33 cellular contexts compared by ENCODE assay signal in the genomic region with DNA sequence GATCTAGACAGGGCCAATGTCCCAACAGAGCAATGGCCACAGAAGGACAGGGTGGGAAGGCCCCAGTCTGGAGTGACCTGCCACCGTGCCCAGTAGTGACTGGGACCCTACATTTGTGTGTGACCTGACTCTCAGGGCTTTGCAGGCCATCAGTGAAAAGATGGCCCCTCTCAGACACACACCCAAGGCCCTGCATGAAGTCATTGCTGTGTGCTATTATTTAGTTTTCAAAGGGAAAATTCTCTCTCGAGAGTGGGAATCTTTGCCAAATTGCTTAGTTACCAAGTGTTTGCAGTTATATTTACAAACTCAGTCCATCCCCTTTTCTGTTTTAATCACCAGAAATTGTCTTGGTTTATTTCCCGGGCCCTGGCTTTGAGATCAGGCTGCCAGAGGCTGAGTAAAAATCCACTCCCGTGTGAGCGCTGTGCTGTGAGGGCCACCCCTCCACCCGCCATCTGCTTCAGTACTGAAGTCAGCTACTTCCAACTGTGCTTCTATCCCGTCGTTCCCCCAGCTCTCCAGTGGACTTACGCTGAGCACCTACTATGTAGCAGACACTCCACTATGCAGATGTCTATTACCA.
DNase-seq lines count a peak whose midpoint lies in the region; ATAC-seq and TF ChIP-seq lines count a peak whose summit lies in the region.
"Had no signal": no experiment of that assay in that cellular context is flagged by ENCODE, and none has a peak within 500 bp of the region (broad histone marks: within the 10 kb centered on the region; RNA-seq: fewer than 3 reads in every experiment).

No MANE protein-coding gene starts in this region.

- H3K9ac ChIP-seq in neural progenitor cell, result no peak overlapping the region

- H3K4me1 ChIP-seq in right atrium auricular region (no peaks in the 10 kb centered on the region), neural progenitor cell (peaks cover 8% of the 10 kb centered on the region)
- H3K4me1 ChIP-seq: A549, HAP-1, psoas muscle, upper lobe of right lung had no signal

- intact Hi-C loops in Right ventricle myocardium superior (cut with DNase I), result no loop called here

- TF ChIP-seq CTCF in right atrium auricular region (IDR thresholded peaks at IDR 0.05) (no peak), fibroblast of the aortic adventitia (IDR thresholded peaks at IDR 0.05; ENCODE audit: insufficient read depth, low read length) (no peak), chondrocyte (IDR thresholded peaks at IDR 0.05) (no peak), neural progenitor cell (IDR thresholded peaks at IDR 0.05) (no peak)

- H4K20me1 ChIP-seq in neural progenitor cell (ENCODE audit: low read depth), result no peaks in the 10 kb centered on the region

- H3K4me2 ChIP-seq in neural progenitor cell, result no peak overlapping the region
- H3K4me2 ChIP-seq: A549 had no signal

- H3K36me3 Mint-ChIP-seq in chondrocyte (ENCODE audit: low read depth) (no peaks in the 10 kb centered on the region), neural progenitor cell (no peaks in the 10 kb centered on the region)
- H3K36me3 Mint-ChIP-seq: CD4-positive, alpha-beta memory T cell; naive thymus-derived CD8-positive, alpha-beta T cell; stimulated activated effector memory CD8-positive, alpha-beta T cell treated with anti-CD3 and anti-CD28 coated beads, Interleukin-12 subunit alpha, Interleukin-12 subunit beta, amount 100 ng/mL, for 72 hours had no signal

- peak; percentile 46 for DNase-seq in Right ventricle myocardium superior
- DNase-seq in right atrium auricular region (ENCODE audit: low spot score), result no peak
- peak; percentile 18 for DNase-seq in fibroblast of the aortic adventitia (ENCODE audit: low read depth)
- DNase-seq in medulla oblongata (ENCODE audit: extremely low spot score), result peak; percentile 20
- no peak for DNase-seq in AG08395 (ENCODE audit: low spot score)
- DNase-seq in chondrocyte (ENCODE audit: low spot score), result no peak
- no peak for DNase-seq in NCI-H2107 treated with DMSO at 0.1 percent for 48 hours (lab: John Stamatoyannopoulos, UW; ENCODE audit: unreplicated experiment)
- DNase-seq in neural progenitor cell (ENCODE audit: low spot score), result no peak
- DNase-seq: activated CD4-positive, alpha-beta memory T cell treated with anti-CD3 and anti-CD28 coated beads, Interleukin-2, amount 10 ng/mL, durations not matched to agents 7 days and 5 days; activated CD4-positive, CD25-positive, alpha-beta regulatory T cell treated with anti-CD3 and anti-CD28 coated beads, Interleukin-2, amount 50 U/mL, for 72 hours; activated CD8-positive, alpha-beta memory T cell treated with anti-CD3 and anti-CD28 coated beads, Interleukin-2, amount 50 U/mL, for 4 hours; activated naive CD4-positive, alpha-beta T cell; activated naive CD8-positive, alpha-beta T cell treated with anti-CD3 and anti-CD28 coated beads, Interleukin-2, amount 50 U/mL, for 24 hours; CD4-positive, alpha-beta memory T cell; cerebellar nuclear complex; midbrain; MM.1S; naive thymus-derived CD8-positive, alpha-beta T cell; NCI-H1105 treated with DMSO at 0.1 percent for 48 hours; NCI-H1930; NCI-H69; SIG-M5; stimulated activated CD4-positive, alpha-beta T cell treated with anti-CD3 and anti-CD28 coated beads, Interleukin-15, amount 100 ng/mL, for 24 hours; upper lobe of right lung had no signal

- no peak overlapping the region for H3K27ac Mint-ChIP-seq in chondrocyte (ENCODE audit: unreplicated experiment)
- no peak overlapping the region for H3K27ac Mint-ChIP-seq in neural progenitor cell
- H3K27ac Mint-ChIP-seq: activated CD4-positive, alpha-beta memory T cell treated with anti-CD3 and anti-CD28 coated beads, Interleukin-2, amount 10 ng/mL, durations not matched to agents 7 days and 5 days; activated naive CD8-positive, alpha-beta T cell treated with anti-CD3 and anti-CD28 coated beads, Interleukin-2, amount 50 U/mL, for 24 hours; B cell; CD4-positive, alpha-beta memory T cell; naive thymus-derived CD8-positive, alpha-beta T cell; stimulated activated effector memory CD8-positive, alpha-beta T cell treated with anti-CD3 and anti-CD28 coated beads, Interleukin-12 subunit alpha, Interleukin-12 subunit beta, amount 100 ng/mL, for 72 hours had no signal

- no peak overlapping the region for H3K27ac ChIP-seq in right atrium auricular region
- H3K27ac ChIP-seq in neural progenitor cell, result no peak overlapping the region
- H3K27ac ChIP-seq: A549, psoas muscle, upper lobe of right lung had no signal

- H3K4me3 Mint-ChIP-seq in chondrocyte (ENCODE audit: unreplicated experiment), result no peak overlapping the region
- no peak overlapping the region for H3K4me3 Mint-ChIP-seq in neural progenitor cell
- H3K4me3 Mint-ChIP-seq: activated CD4-positive, alpha-beta memory T cell treated with anti-CD3 and anti-CD28 coated beads, Interleukin-2, amount 10 ng/mL, durations not matched to agents 7 days and 5 days; activated naive CD8-positive, alpha-beta T cell treated with anti-CD3 and anti-CD28 coated beads, Interleukin-2, amount 50 U/mL, for 24 hours; B cell; CD4-positive, alpha-beta memory T cell; naive thymus-derived CD8-positive, alpha-beta T cell; stimulated activated effector memory CD8-positive, alpha-beta T cell treated with anti-CD3 and anti-CD28 coated beads, Interleukin-12 subunit alpha, Interleukin-12 subunit beta, amount 100 ng/mL, for 72 hours had no signal

- H3F3A ChIP-seq in neural progenitor cell (ENCODE audit: low read depth), result no peaks in the 10 kb centered on the region

- H3K9me3 ChIP-seq in right atrium auricular region (no peaks in the 10 kb centered on the region), neural progenitor cell (ENCODE audit: low read depth) (no peaks in the 10 kb centered on the region)
- H3K9me3 ChIP-seq: A549, HAP-1, psoas muscle, upper lobe of right lung had no signal

- no peak overlapping the region for H2AFZ ChIP-seq in neural progenitor cell (replicated peaks)

- H3K4me1 Mint-ChIP-seq in chondrocyte (ENCODE audit: low read depth) (no peaks in the 10 kb centered on the region), neural progenitor cell (no peaks in the 10 kb centered on the region)
- H3K4me1 Mint-ChIP-seq: activated CD4-positive, alpha-beta memory T cell treated with anti-CD3 and anti-CD28 coated beads, Interleukin-2, amount 10 ng/mL, durations not matched to agents 7 days and 5 days; activated naive CD8-positive, alpha-beta T cell treated with anti-CD3 and anti-CD28 coated beads, Interleukin-2, amount 50 U/mL, for 24 hours; B cell; CD4-positive, alpha-beta memory T cell; naive thymus-derived CD8-positive, alpha-beta T cell; stimulated activated effector memory CD8-positive, alpha-beta T cell treated with anti-CD3 and anti-CD28 coated beads, Interleukin-12 subunit alpha, Interleukin-12 subunit beta, amount 100 ng/mL, for 72 hours had no signal

- H3K27me3 Mint-ChIP-seq in chondrocyte (ENCODE audit: low read depth), result peaks cover 7% of the 10 kb centered on the region
- peaks cover 7% of the 10 kb centered on the region for H3K27me3 Mint-ChIP-seq in neural progenitor cell (ENCODE audit: insufficient read depth, low read depth)

- H3K4me3 ChIP-seq in right atrium auricular region, result no peak overlapping the region
- H3K4me3 ChIP-seq in fibroblast of the aortic adventitia (ENCODE audit: low read depth, low read length), result no peak overlapping the region
- no peak overlapping the region for H3K4me3 ChIP-seq in neural progenitor cell
- H3K4me3 ChIP-seq: A549, GM12878, HAP-1, psoas muscle, upper lobe of right lung had no signal

- peak; percentile 78 for ATAC-seq in Right ventricle myocardium superior (ENCODE audit: poor library complexity)
- ATAC-seq: A549; activated naive CD8-positive, alpha-beta T cell treated with anti-CD3 and anti-CD28 coated beads, Interleukin-2, amount 50 U/mL, for 24 hours; GM12878; HepG2; left lobe of liver; naive thymus-derived CD8-positive, alpha-beta T cell; Panc1; stimulated activated effector memory CD8-positive, alpha-beta T cell treated with anti-CD3 and anti-CD28 coated beads, Interleukin-12 subunit alpha, Interleukin-12 subunit beta, amount 100 ng/mL, for 72 hours; upper lobe of right lung had no signal

- H3K9me3 Mint-ChIP-seq in chondrocyte (ENCODE audit: low read depth) (no peaks in the 10 kb centered on the region), neural progenitor cell (no peaks in the 10 kb centered on the region)
- H3K9me3 Mint-ChIP-seq: activated CD4-positive, alpha-beta memory T cell treated with anti-CD3 and anti-CD28 coated beads, Interleukin-2, amount 10 ng/mL, durations not matched to agents 7 days and 5 days; activated naive CD8-positive, alpha-beta T cell treated with anti-CD3 and anti-CD28 coated beads, Interleukin-2, amount 50 U/mL, for 24 hours; stimulated activated effector memory CD8-positive, alpha-beta T cell treated with anti-CD3 and anti-CD28 coated beads, Interleukin-12 subunit alpha, Interleukin-12 subunit beta, amount 100 ng/mL, for 72 hours had no signal

- no peaks in the 10 kb centered on the region for H3K79me2 ChIP-seq in neural progenitor cell (ENCODE audit: low read depth)

- no peaks in the 10 kb centered on the region for H3K36me3 ChIP-seq in right atrium auricular region
- H3K36me3 ChIP-seq in neural progenitor cell, result no peaks in the 10 kb centered on the region
- H3K36me3 ChIP-seq: HAP-1, upper lobe of right lung had no signal

- H3K27me3 ChIP-seq in right atrium auricular region (no peaks in the 10 kb centered on the region), neural progenitor cell (peaks cover 3% of the 10 kb centered on the region)
- H3K27me3 ChIP-seq: upper lobe of right lung had no signal

Comparison
In these comparisons a context has a peak if more than half of its experiments do, and no peak if none do; other contexts are left out.
1. DNase-seq: peak in Right ventricle myocardium superior (single experiment), fibroblast of the aortic adventitia (single experiment) and medulla oblongata (single experiment); none in right atrium auricular region (single experiment), AG08395 (single experiment), chondrocyte (single experiment), NCI-H2107 treated with DMSO at 0.1 percent for 48 hours (single experiment) and neural progenitor cell (single experiment).